10 cellular contexts compared by ENCODE assay signal in the genomic region with DNA sequence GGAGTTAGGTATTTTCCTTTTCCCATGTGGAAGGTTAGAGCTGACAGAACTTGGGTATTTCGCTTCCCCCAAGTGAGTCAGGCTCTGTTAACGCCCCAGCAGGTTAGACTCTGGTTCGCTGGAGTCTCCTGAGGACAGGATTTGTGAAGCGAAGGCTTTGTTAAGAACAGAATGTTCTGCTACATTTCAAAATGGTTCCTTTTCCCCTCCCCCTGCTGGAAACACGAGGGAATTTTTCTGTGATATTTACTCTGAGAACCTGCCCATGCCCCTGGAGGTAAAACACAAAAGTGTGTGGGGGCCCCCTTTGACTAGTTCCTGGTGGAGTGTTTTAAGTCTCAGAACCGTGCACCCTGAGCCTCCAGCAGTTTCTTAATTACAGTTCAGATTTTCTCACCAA.
DNase-seq lines count a peak whose midpoint lies in the region; ATAC-seq and TF ChIP-seq lines count a peak whose summit lies in the region.
"Had no signal": no experiment of that assay in that cellular context is flagged by ENCODE, and none has a peak within 500 bp of the region (broad histone marks: within the 10 kb centered on the region; RNA-seq: fewer than 3 reads in every experiment).

No MANE protein-coding gene starts in this region.

- no peaks in the 10 kb centered on the region for H3K9me3 ChIP-seq in neuron (ENCODE audit: low read length)
- H3K9me3 ChIP-seq: SJSA1 had no signal

- H3K27me3 ChIP-seq in neuron (ENCODE audit: insufficient read depth, low read length): no peaks in the 10 kb centered on the region
- H3K27me3 ChIP-seq: SJSA1 had no signal

- no peaks in the 10 kb centered on the region for H3K36me3 Mint-ChIP-seq in chondrocyte (ENCODE audit: low read depth)

- H3K4me3 Mint-ChIP-seq in chondrocyte (ENCODE audit: unreplicated experiment): no peak overlapping the region

- TF ChIP-seq CTCF in GM12873 (IDR thresholded peaks at IDR 0.05; ENCODE audit: insufficient read depth, low read depth, low read length, missing control alignments) (peak; percentile 23), chondrocyte (IDR thresholded peaks at IDR 0.05) (peak; percentile 58)

- H3K27me3 Mint-ChIP-seq in chondrocyte (ENCODE audit: low read depth): no peaks in the 10 kb centered on the region

- H3K4me1 ChIP-seq in neuron (ENCODE audit: insufficient read depth, low read length): no peaks in the 10 kb centered on the region
- H3K4me1 ChIP-seq: SJSA1 had no signal

- DNase-seq in NAMALWA (ENCODE audit: low spot score): peak; percentile 64
- no peak for DNase-seq in chondrocyte (ENCODE audit: low spot score)
- no peak for DNase-seq in activated gamma-delta T cell treated with Interleukin-2 at 50 U/mL for 16 hours
- DNase-seq in NCI-H146 treated with DMSO at 0.1 percent for 48 hours (lab: John Stamatoyannopoulos, UW; ENCODE audit: unreplicated experiment): no peak
- DNase-seq: stimulated activated CD4-positive, alpha-beta T cell treated with anti-CD3 and anti-CD28 coated beads, Interleukin-12 subunit alpha, Interleukin-12 subunit beta, amount 100 ng/mL, for 4 hours had no signal

- peak overlapping the region; percentile 77 for H3K27ac Mint-ChIP-seq in chondrocyte (ENCODE audit: unreplicated experiment)

- no peak overlapping the region for H3K4me3 ChIP-seq in neuron (ENCODE audit: low read length)
- H3K4me3 ChIP-seq: SJSA1 had no signal

- ATAC-seq in GM19395 (IDR thresholded peaks at IDR 0.05; ENCODE audit: unreplicated experiment) (no peak), HG02840 (IDR thresholded peaks at IDR 0.05; ENCODE audit: low FRiP score, unreplicated experiment) (no peak)

- no peaks in the 10 kb centered on the region for H3K36me3 ChIP-seq in neuron (ENCODE audit: insufficient read depth, low read length)
- H3K36me3 ChIP-seq: SJSA1 had no signal

- H3K4me1 Mint-ChIP-seq in chondrocyte (ENCODE audit: low read depth): peaks cover 33% of the 10 kb centered on the region

- H3K9me3 Mint-ChIP-seq in chondrocyte (ENCODE audit: low read depth): peaks cover 4% of the 10 kb centered on the region

- H2AFZ ChIP-seq in neuron (ENCODE audit: low read depth, low read length): peak overlapping the region; percentile 51
